ENCODE assay signal across 18 cellular contexts in the genomic region with DNA sequence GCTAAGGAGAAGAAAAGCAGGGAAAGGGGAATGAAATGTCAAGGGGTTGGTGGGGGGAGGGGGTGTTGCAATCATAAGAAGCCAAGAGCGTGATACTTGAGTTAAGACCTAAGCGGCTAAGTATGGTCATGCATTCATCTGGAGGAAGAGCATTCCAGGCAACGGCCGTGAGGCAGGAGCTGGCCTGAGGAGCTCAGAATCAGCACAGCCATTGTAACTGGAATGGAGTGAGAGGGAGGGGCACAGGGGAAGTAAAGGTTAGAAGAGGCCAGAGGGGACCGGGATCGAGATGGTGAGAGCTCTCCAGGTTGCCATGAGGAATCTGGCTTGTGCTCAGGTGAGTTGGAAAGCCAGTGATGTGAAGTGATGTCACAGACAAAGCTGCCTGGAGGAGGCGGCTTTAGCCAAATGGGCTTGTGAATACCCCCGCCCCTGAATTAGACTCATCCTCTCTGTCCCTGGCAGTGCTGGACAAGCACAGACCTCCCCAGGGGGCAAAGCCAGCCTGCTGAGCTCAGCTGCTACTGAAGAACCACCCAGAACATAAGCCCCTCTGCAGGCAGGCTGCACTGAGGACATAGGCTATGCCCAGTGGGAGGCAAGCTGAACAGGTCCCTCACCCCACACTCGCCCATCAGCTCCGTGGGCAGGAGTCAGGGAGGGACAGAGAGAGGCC.
DNase-seq lines count a peak whose midpoint lies in the region; ATAC-seq and TF ChIP-seq lines count a peak whose summit lies in the region.
"Had no signal": no experiment of that assay in that cellular context is flagged by ENCODE, and none has a peak within 500 bp of the region (broad histone marks: within the 10 kb centered on the region; RNA-seq: fewer than 3 reads in every experiment).

No MANE protein-coding gene starts in this region.

- TF ChIP-seq CTCF in fibroblast of pulmonary artery (IDR thresholded peaks at IDR 0.05; ENCODE audit: low read length, missing control alignments) (no peak), transverse colon (IDR thresholded peaks at IDR 0.05) (no peak)

- no peaks in the 10 kb centered on the region for H3K27me3 ChIP-seq in muscle layer of duodenum (ENCODE audit: low read depth, low read length)
- H3K27me3 ChIP-seq in transverse colon: peaks cover 6% of the 10 kb centered on the region
- peaks cover 6% of the 10 kb centered on the region for H3K27me3 ChIP-seq in H7 (ENCODE audit: control insufficient read depth, insufficient read depth, low read length)
- H3K27me3 ChIP-seq: vagina had no signal

- H3K36me3 ChIP-seq in muscle layer of duodenum (ENCODE audit: control insufficient read depth in 1 of 2, insufficient read depth in 2 of 2, low read length in 2 of 2) (no peaks in the 10 kb centered on the region), transverse colon (no peaks in the 10 kb centered on the region), H7 (replicated peaks; ENCODE audit: control insufficient read depth, insufficient read depth, low read length) (no peaks in the 10 kb centered on the region)
- H3K36me3 ChIP-seq: neutrophil, vagina had no signal

- 64 to 83% methylated on average over 4 to 10 of the region's 10 CpGs for WGBS in transverse colon (ENCODE audit: low coverage in 1 of 2), 2 donors

- peak overlapping the region; percentile 79 for H3K27ac ChIP-seq in muscle layer of duodenum (ENCODE audit: low read length)
- peak overlapping the region; percentile 44 to 90 (median 81) for H3K27ac ChIP-seq in transverse colon
- H3K27ac ChIP-seq: neutrophil, vagina had no signal

- H3K9me3 ChIP-seq in muscle layer of duodenum (ENCODE audit: control insufficient read depth in 1 of 2, low read length in 2 of 2) (no peaks in the 10 kb centered on the region), transverse colon (no peaks in the 10 kb centered on the region)
- H3K9me3 ChIP-seq: neutrophil, vagina had no signal

- intact Hi-C loops in transverse colon (cut with DNase I; ENCODE audit: low total_unique reads): loop anchor here (5.0 kb wide), 1 partner anchor 69 kb away; no protein-coding TSS in a partner anchor
- intact Hi-C loops in sciatic nerve (cut with DNase I): no loop called here

- peak; percentile 39 for DNase-seq in NCI-H82 (lab: John Stamatoyannopoulos, UW)
- DNase-seq in NCI-H82 treated with DMSO at 0.1 percent for 48 hours (lab: John Stamatoyannopoulos, UW; ENCODE audit: unreplicated experiment): no peak
- DNase-seq in fibroblast of pulmonary artery (ENCODE audit: low read depth): peak; percentile 40
- DNase-seq in transverse colon: no peak
- DNase-seq in H7: no peak
- no peak for DNase-seq in sciatic nerve (ENCODE audit: low spot score)
- DNase-seq: activated CD4-positive, alpha-beta memory T cell treated with anti-CD3 and anti-CD28 coated beads, Interleukin-2, amount 10 ng/mL, durations not matched to agents 7 days and 5 days; activated CD4-positive, CD25-positive, alpha-beta regulatory T cell; activated naive CD4-positive, alpha-beta T cell treated with anti-CD3 and anti-CD28 coated beads, Interleukin-2, amount 50 U/mL, for 16 hours; kidney; NCI-H1417 treated with DMSO at 0.1 percent for 48 hours; NCI-H2171 had no signal

- H3K4me3 ChIP-seq in fibroblast of pulmonary artery (replicated peaks; ENCODE audit: low read depth, low read length) (no peak overlapping the region), muscle layer of duodenum (ENCODE audit: low read depth in 1 of 2, low read length in 2 of 2) (peak overlapping the region in 1 of 2 donors; percentile 25), transverse colon (no peak overlapping the region), H7 (ENCODE audit: insufficient read depth, low read depth, low read length) (no peak overlapping the region)
- H3K4me3 ChIP-seq: vagina had no signal

- peaks cover 18 to 47% of the 10 kb centered on the region in 2 donors for H3K4me1 ChIP-seq in muscle layer of duodenum (ENCODE audit: control insufficient read depth in 1 of 2, insufficient read depth in 2 of 2, low read length in 2 of 2)
- peaks cover 14 to 35% (median 21%) of the 10 kb centered on the region in 4 donors for H3K4me1 ChIP-seq in transverse colon

- no peak for TF ChIP-seq EP300 in transverse colon (IDR thresholded peaks at IDR 0.05; ENCODE audit: low read depth)

- ATAC-seq in sciatic nerve: no peak
- no peak for ATAC-seq in GM19467 (IDR thresholded peaks at IDR 0.05; ENCODE audit: unreplicated experiment)
- ATAC-seq: HepG2, Panc1 had no signal

- no peak for TF ChIP-seq POLR2A in transverse colon (IDR thresholded peaks at IDR 0.05)

- in situ Hi-C loops in transverse colon (cut with MboI; ENCODE audit: low pct_ligation_motif_present in 1 of 4, low pct_unique_long_range_greater_than_20kb in 1 of 4, low sequenced_read_pairs in 3 of 4): no loop called here

Comparison
In these comparisons a context has a peak if more than half of its experiments do, and no peak if none do; other contexts are left out.
1. DNase-seq: peak in NCI-H82 (single experiment) and fibroblast of pulmonary artery (single experiment); none in NCI-H82 treated with DMSO at 0.1 percent for 48 hours (single experiment), transverse colon (single experiment), H7 (single experiment) and sciatic nerve (single experiment).